ENCODE assay signal across 8 cellular contexts in the genomic region with DNA sequence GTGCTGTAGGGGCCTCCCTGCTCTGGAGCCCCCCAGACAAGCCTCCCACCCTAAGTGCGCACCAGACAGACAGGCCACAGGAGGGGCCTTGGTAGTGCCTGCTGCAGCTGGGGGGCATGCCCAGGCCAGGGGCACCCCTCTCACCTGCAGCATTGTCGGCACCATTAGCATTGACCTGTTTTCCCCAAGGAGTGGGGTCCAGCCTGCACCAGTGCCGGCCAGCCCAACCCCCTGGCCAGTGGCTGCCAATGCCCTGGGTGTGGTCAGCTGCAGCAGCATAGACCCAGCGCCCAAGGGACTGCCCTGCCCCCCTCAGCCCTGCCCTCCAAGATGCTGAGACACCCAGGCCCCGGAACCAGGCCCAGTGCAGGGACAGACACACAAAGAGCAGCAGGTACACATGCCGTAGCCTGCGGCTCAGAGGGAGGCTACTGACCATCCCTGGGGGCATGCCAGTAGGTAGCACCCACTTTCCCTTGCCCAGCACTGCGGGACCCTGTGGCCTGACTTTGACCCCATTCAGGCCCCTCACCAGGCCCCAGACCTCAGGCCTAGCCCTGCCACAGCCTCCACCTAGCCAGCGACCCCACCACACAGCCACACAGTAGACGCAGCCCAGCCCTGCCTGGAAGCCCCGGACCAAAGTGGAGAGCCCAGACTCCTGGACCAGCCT. TPM values are rescaled to one million over a fixed set of nuclear protein-coding genes. Genes with fewer than 3 reads are reported as not detected.
DNase-seq lines count a peak whose midpoint lies in the region; ATAC-seq and TF ChIP-seq lines count a peak whose summit lies in the region.
"Had no signal": no experiment of that assay in that cellular context is flagged by ENCODE, and none has a peak within 500 bp of the region (broad histone marks: within the 10 kb centered on the region; RNA-seq: fewer than 3 reads in every experiment).

No MANE protein-coding gene starts in this region.

- TF ChIP-seq CTCF in brain microvascular endothelial cell (IDR thresholded peaks at IDR 0.05; ENCODE audit: low read depth, low read length, missing control alignments) (no peak), kidney epithelial cell (IDR thresholded peaks at IDR 0.05; ENCODE audit: insufficient read depth, low read length, poor library complexity, severe bottlenecking) (no peak)

- H3K27me3 ChIP-seq in brain microvascular endothelial cell (replicated peaks) = no peaks in the 10 kb centered on the region
- H3K27me3 ChIP-seq in kidney epithelial cell (ENCODE audit: control insufficient read depth, insufficient read depth, low read length) = no peaks in the 10 kb centered on the region
- H3K27me3 ChIP-seq in subcutaneous abdominal adipose tissue (ENCODE audit: control insufficient read depth in 5 of 5, insufficient read depth in 4 of 5, low read length in 5 of 5) = peaks cover 8 to 33% (median 19%) of the 10 kb centered on the region in 5 donors

- no peak for DNase-seq in brain microvascular endothelial cell
- no peak for DNase-seq in kidney epithelial cell (ENCODE audit: low read depth)
- DNase-seq in NCI-H128 (lab: John Stamatoyannopoulos, UW; ENCODE audit: unreplicated experiment) = no peak
- no peak for DNase-seq in NCI-H1417 treated with DMSO at 0.1 percent for 48 hours (lab: John Stamatoyannopoulos, UW)
- DNase-seq: MM.1S had no signal

- H3K9ac ChIP-seq in subcutaneous abdominal adipose tissue (ENCODE audit: low read length in 5 of 5) = peak overlapping the region in 2 of 5 donors; percentile 35 to 71

- H3K36me3 ChIP-seq in brain microvascular endothelial cell (replicated peaks) = no peaks in the 10 kb centered on the region
- no peaks in the 10 kb centered on the region for H3K36me3 ChIP-seq in kidney epithelial cell (ENCODE audit: control insufficient read depth, insufficient read depth, low read length)
- H3K36me3 ChIP-seq in subcutaneous abdominal adipose tissue (ENCODE audit: control insufficient read depth in 5 of 5, insufficient read depth in 5 of 5, low read length in 5 of 5) = no peaks in the 10 kb centered on the region

- no peak for TF ChIP-seq RAD21 in Ishikawa (IDR thresholded peaks at IDR 0.05; ENCODE audit: low read depth)

- H3K9me3 ChIP-seq in subcutaneous abdominal adipose tissue (ENCODE audit: control insufficient read depth in 5 of 5, low read length in 5 of 5) = no peaks in the 10 kb centered on the region

- in situ Hi-C loops in brain microvascular endothelial cell (cut with HindIII; ENCODE audit: low pct_ligation_motif_present, low sequenced_read_pairs) = no loop called here

- TF ChIP-seq EP300 in Ishikawa (IDR thresholded peaks at IDR 0.05; ENCODE audit: borderline replicate concordance) = 0 out of 2 replicates have a peak, but pooled peaks have one; percentile 4

- no peak for ATAC-seq in HG03025 (IDR thresholded peaks at IDR 0.05; ENCODE audit: low FRiP score, unreplicated experiment)

- peaks cover 9 to 62% (median 50%) of the 10 kb centered on the region in 5 donors for H3K4me1 ChIP-seq in subcutaneous abdominal adipose tissue (ENCODE audit: control insufficient read depth in 5 of 5, insufficient read depth in 5 of 5, low read length in 5 of 5)

- H3K27ac ChIP-seq in brain microvascular endothelial cell (no peak overlapping the region), subcutaneous abdominal adipose tissue (ENCODE audit: low read depth, low read length) (no peak overlapping the region)

- H3K4me3 ChIP-seq in brain microvascular endothelial cell (ENCODE audit: low read depth, low read length) (peak overlapping the region; percentile 48), kidney epithelial cell (ENCODE audit: low read depth, low read length) (peak overlapping the region; percentile 54), subcutaneous abdominal adipose tissue (ENCODE audit: low read depth in 1 of 5, low read length in 5 of 5) (peak overlapping the region in 3 of 5 donors; percentile 58 to 66 (median 59))

TF ChIP-seq in Ishikawa, 13 proteins besides CTCF, POLR2A, EP300 and RAD21:
- TF ChIP-seq TCF12 (IDR thresholded peaks at IDR 0.05; ENCODE audit: low read depth) (no peak), MAX (IDR thresholded peaks at IDR 0.05) (peak; percentile 1; the same call in 1 of the 2 replicates), EGR1 (IDR thresholded peaks at IDR 0.05) (no peak), CREB1 (IDR thresholded peaks at IDR 0.05; ENCODE audit: low read depth) (no peak), TEAD4 (IDR thresholded peaks at IDR 0.05) (no peak), NFIC (IDR thresholded peaks at IDR 0.05) (peak; percentile 46; the same call in 1 of the 2 replicates), YY1 (IDR thresholded peaks at IDR 0.05; ENCODE audit: low read depth) (no peak)

RNA-seq across cellular contexts. Expression of gene AHNAK2, which starts 1.0 kb away (rescaled TPM):
- total RNA-seq in kidney epithelial cell = 121 and 140 TPM in 2 replicates

RNA-seq across cellular contexts. Expression of gene CLBA1, which starts 8.4 kb away (rescaled TPM):
- 12.6 and 17.1 TPM in 2 replicates for total RNA-seq in kidney epithelial cell

RNA-seq across cellular contexts. Expression of gene CDCA4, which starts 43.7 kb away (rescaled TPM):
- total RNA-seq in kidney epithelial cell = 33.2 and 34.6 TPM in 2 replicates

RNA-seq across cellular contexts. Expression of gene PLD4, which starts 52.5 kb away (rescaled TPM):
- total RNA-seq in kidney epithelial cell = 0.04 and 0.68 TPM in 2 replicates
